ENCODE assay signal across 1 cellular context in genomic region chr19:9883231-9883758, GRCh38.
TF ChIP-seq lines count a peak whose summit lies in the region.

No MANE protein-coding gene starts in this region.

TF ChIP-seq in SK-N-SH treated with all-trans-retinoic acid at 6 μM for 48 hours, 23 proteins besides CTCF, POLR2A, EP300 and RAD21:
- TF ChIP-seq PATZ1 (CRISPR knock-in tag; IDR thresholded peaks at IDR 0.05; ENCODE audit: borderline replicate concordance) (no peak), ARNTL (CRISPR knock-in tag; IDR thresholded peaks at IDR 0.05; ENCODE audit: borderline replicate concordance, low read depth) (no peak), RARB (CRISPR knock-in tag; IDR thresholded peaks at IDR 0.05) (no peak), POU6F1 (CRISPR knock-in tag; IDR thresholded peaks at IDR 0.05; ENCODE audit: borderline replicate concordance, low read depth) (no peak), ZNF8 (CRISPR knock-in tag; IDR thresholded peaks at IDR 0.05) (no peak), CREB5 (CRISPR knock-in tag; IDR thresholded peaks at IDR 0.05; ENCODE audit: low read depth) (no peak), GLIS3 (CRISPR knock-in tag; IDR thresholded peaks at IDR 0.05) (no peak), SNAI2 (CRISPR knock-in tag; IDR thresholded peaks at IDR 0.05) (no peak), CSRNP3 (CRISPR knock-in tag; IDR thresholded peaks at IDR 0.05) (no peak), PPARA (CRISPR knock-in tag; IDR thresholded peaks at IDR 0.05; ENCODE audit: borderline replicate concordance) (no peak)
